Comparison of ENCODE assay signal across 30 cellular contexts in genomic region chr10:19920075-19920726, GRCh38.
A peak's percentile ranks its signal among the peaks of the same experiment; 100 is the strongest.
DNase-seq lines count a peak whose midpoint lies in the region; FAIRE-seq and TF ChIP-seq lines count a peak whose summit lies in the region.
"Had no signal": no experiment of that assay in that cellular context is flagged by ENCODE, and none has a peak within 500 bp of the region (broad histone marks: within the 10 kb centered on the region; RNA-seq: fewer than 3 reads in every experiment).

No MANE protein-coding gene starts in this region.

- no peaks in the 10 kb centered on the region for H3K9me3 ChIP-seq in mammary epithelial cell (replicated peaks; ENCODE audit: insufficient read depth, low read length)
- H3K9me3 ChIP-seq in uterus: peaks cover 0 to 2% of the 10 kb centered on the region in 2 donors
- no peaks in the 10 kb centered on the region for H3K9me3 ChIP-seq in sigmoid colon
- H3K9me3 ChIP-seq: gastroesophageal sphincter, SJCRH30 had no signal

- peak overlapping the region; percentile 85 for H3K27ac ChIP-seq in RWPE1
- H3K27ac ChIP-seq in mammary epithelial cell (ENCODE audit: insufficient read depth, low read depth, low read length): peak overlapping the region; percentile 91
- H3K27ac ChIP-seq in uterus: peak overlapping the region; percentile 43 to 84
- H3K27ac ChIP-seq in sigmoid colon: peak overlapping the region in 2 of 4 donors; percentile 73 to 82
- H3K27ac ChIP-seq: HL-60, SJCRH30 had no signal

- in situ Hi-C loops in mammary epithelial cell (cut with MboI; ENCODE audit: low sequenced_read_pairs in 2 of 2): no loop called here

- no peak overlapping the region for H3K4me3 Mint-ChIP-seq in mesothelial cell of epicardium
- H3K4me3 Mint-ChIP-seq: activated CD4-positive, alpha-beta memory T cell treated with anti-CD3 and anti-CD28 coated beads for 36 hours; activated naive CD8-positive, alpha-beta T cell treated with anti-CD3 and anti-CD28 coated beads for 36 hours; activated T-helper 17 cell treated with anti-CD3 and anti-CD28 coated beads, Interleukin-2, amount 50 U/mL, for 72 hours; immature natural killer cell; naive thymus-derived CD8-positive, alpha-beta T cell; stimulated activated naive CD8-positive, alpha-beta T cell treated with anti-CD3 and anti-CD28 coated beads, Interleukin-15, amount 100 ng/mL, for 72 hours had no signal

- intact Hi-C loops in mammary epithelial cell (cut with micrococcal nuclease): no loop called here
- intact Hi-C loops in uterus (cut with DNase I; ENCODE audit: low total_unique reads): no loop called here
- intact Hi-C loops in sigmoid colon (cut with DNase I): loop anchor here (5.0 kb wide), 1 partner anchor 103 kb away; the partner anchor contains the start of gene PLXDC2

- CTCF ChIA-PET in RWPE1 (lab: Yijun Ruan, JAX): interaction anchor here (0.6 to 0.7 kb wide), 2 partner anchors 28 to 375 kb away, joined by 7 read pairs; no protein-coding TSS in a partner anchor
- CTCF ChIA-PET in mammary epithelial cell (lab: Charles Lee; ENCODE audit: low non-redundant PET): no interaction called here

- H3K27me3 Mint-ChIP-seq in mesothelial cell of epicardium (ENCODE audit: low read depth): no peaks in the 10 kb centered on the region
- H3K27me3 Mint-ChIP-seq: activated CD4-positive, alpha-beta memory T cell treated with anti-CD3 and anti-CD28 coated beads for 36 hours; activated naive CD8-positive, alpha-beta T cell treated with anti-CD3 and anti-CD28 coated beads for 36 hours; activated T-helper 17 cell treated with anti-CD3 and anti-CD28 coated beads, Interleukin-2, amount 50 U/mL, for 72 hours; naive thymus-derived CD8-positive, alpha-beta T cell; stimulated activated naive CD8-positive, alpha-beta T cell treated with anti-CD3 and anti-CD28 coated beads, Interleukin-15, amount 100 ng/mL, for 72 hours had no signal

- H3K36me3 ChIP-seq in mammary epithelial cell (ENCODE audit: insufficient read depth, low read length): no peaks in the 10 kb centered on the region
- H3K36me3 ChIP-seq in uterus: no peaks in the 10 kb centered on the region
- no peaks in the 10 kb centered on the region for H3K36me3 ChIP-seq in sigmoid colon
- H3K36me3 ChIP-seq: gastroesophageal sphincter, left lung, SJCRH30 had no signal

- peaks cover 57% of the 10 kb centered on the region for H3K4me1 ChIP-seq in mammary epithelial cell (ENCODE audit: insufficient read depth, low read length)
- H3K4me1 ChIP-seq in uterus: peaks cover 11 to 21% of the 10 kb centered on the region in 2 donors
- H3K4me1 ChIP-seq in sigmoid colon: peaks cover 0 to 57% (median 45%) of the 10 kb centered on the region in 4 donors
- H3K4me1 ChIP-seq: SJCRH30 had no signal

- 83% methylated on average over 3 of the region's 4 CpGs for WGBS in mammary epithelial cell (ENCODE audit: low coverage, missing lambda C conversion rate)
- 74 to 83% methylated on average over 4 of the region's 4 CpGs for WGBS in sigmoid colon, 2 donors

- FAIRE-seq in D721Med (lab: Jason Lieb, UNC): no peak
- FAIRE-seq: GM12891, HepG2 had no signal

- H3K27ac Mint-ChIP-seq in mesothelial cell of epicardium: peak overlapping the region; percentile 55
- H3K27ac Mint-ChIP-seq: activated CD4-positive, alpha-beta memory T cell treated with anti-CD3 and anti-CD28 coated beads for 36 hours; activated naive CD8-positive, alpha-beta T cell treated with anti-CD3 and anti-CD28 coated beads for 36 hours; activated T-helper 17 cell treated with anti-CD3 and anti-CD28 coated beads, Interleukin-2, amount 50 U/mL, for 72 hours; stimulated activated naive CD8-positive, alpha-beta T cell treated with anti-CD3 and anti-CD28 coated beads, Interleukin-15, amount 100 ng/mL, for 72 hours had no signal

- TF ChIP-seq EP300 in sigmoid colon (IDR thresholded peaks at IDR 0.05): no peak

- no peak overlapping the region for H3K4me2 ChIP-seq in mammary epithelial cell (ENCODE audit: insufficient read depth, low read depth, low read length)

- no peaks in the 10 kb centered on the region for H4K20me1 ChIP-seq in mammary epithelial cell (ENCODE audit: insufficient read depth, low read length)

- no peak overlapping the region for H3K9ac ChIP-seq in mammary epithelial cell (ENCODE audit: insufficient read depth, low read length)

- H3K36me3 Mint-ChIP-seq in mesothelial cell of epicardium: peaks cover 8% of the 10 kb centered on the region
- H3K36me3 Mint-ChIP-seq: activated naive CD8-positive, alpha-beta T cell treated with anti-CD3 and anti-CD28 coated beads for 36 hours had no signal

- POLR2A ChIA-PET in RWPE1 (lab: Yijun Ruan, JAX; ENCODE audit: low non-redundant PET): no interaction called here

- H3K9me3 Mint-ChIP-seq in mesothelial cell of epicardium: peaks cover 5% of the 10 kb centered on the region
- H3K9me3 Mint-ChIP-seq: activated naive CD8-positive, alpha-beta T cell treated with anti-CD3 and anti-CD28 coated beads for 36 hours had no signal

- H3K27me3 ChIP-seq in mammary epithelial cell (ENCODE audit: insufficient read depth, low read length) (no peaks in the 10 kb centered on the region), uterus (no peaks in the 10 kb centered on the region), sigmoid colon (no peaks in the 10 kb centered on the region)
- H3K27me3 ChIP-seq: gastroesophageal sphincter, left lung, SJCRH30 had no signal

- BruUV-seq in mammary epithelial cell (replicated peaks; lab: Mats Ljungman, UMichigan): TSS peak; percentile 62

- H2AFZ ChIP-seq in mammary epithelial cell (ENCODE audit: low read depth, low read length): peak overlapping the region; percentile 7

- H3K4me1 Mint-ChIP-seq in mesothelial cell of epicardium: peaks cover 67% of the 10 kb centered on the region
- H3K4me1 Mint-ChIP-seq: activated naive CD8-positive, alpha-beta T cell treated with anti-CD3 and anti-CD28 coated beads for 36 hours; activated T-helper 17 cell treated with anti-CD3 and anti-CD28 coated beads, Interleukin-2, amount 50 U/mL, for 72 hours; naive thymus-derived CD8-positive, alpha-beta T cell; stimulated activated naive CD8-positive, alpha-beta T cell treated with anti-CD3 and anti-CD28 coated beads, Interleukin-15, amount 100 ng/mL, for 72 hours had no signal

- no peak for TF ChIP-seq CTCF in RWPE1 (conservative IDR thresholded peaks at IDR 0.05; ENCODE audit: low read depth)
- no peak for TF ChIP-seq CTCF in mammary epithelial cell (conservative IDR thresholded peaks at IDR 0.05 in 1 of 2, IDR thresholded peaks at IDR 0.05 in 1 of 2; ENCODE audit: extremely low read depth in 1 of 2, insufficient read depth in 1 of 2, low read depth in 1 of 2, low read length in 2 of 2)
- no peak for TF ChIP-seq CTCF in mesothelial cell of epicardium (IDR thresholded peaks at IDR 0.05; ENCODE audit: unreplicated experiment)
- no peak for TF ChIP-seq CTCF in uterus (IDR thresholded peaks at IDR 0.05)
- TF ChIP-seq CTCF in D721Med (IDR thresholded peaks at IDR 0.05; ENCODE audit: insufficient read depth, missing control alignments): no peak
- no peak for TF ChIP-seq CTCF in sigmoid colon (IDR thresholded peaks at IDR 0.05)

- DNase-seq in RWPE1 (ENCODE audit: low spot score): no peak
- peak; percentile 19 for DNase-seq in mammary epithelial cell
- DNase-seq in mesothelial cell of epicardium (ENCODE audit: low spot score in 2 of 2, unreplicated experiment in 2 of 2): no peak
- no peak for DNase-seq in uterus
- no peak for DNase-seq in D721Med (ENCODE audit: insufficient read length, low spot score)
- no peak for DNase-seq in stimulated activated CD4-positive, alpha-beta T cell treated with anti-CD3 and anti-CD28 coated beads, Interleukin-4, amount 100 ng/mL, for 1 hour
- DNase-seq in sigmoid colon: no peak
- DNase-seq: activated CD4-positive, alpha-beta memory T cell treated with anti-CD3 and anti-CD28 coated beads for 36 hours; activated CD4-positive, CD25-positive, alpha-beta regulatory T cell treated with anti-CD3 and anti-CD28 coated beads, Interleukin-2, amount 50 U/mL, for 72 hours; activated CD8-positive, alpha-beta memory T cell treated with anti-CD3 and anti-CD28 coated beads, Interleukin-2, amount 50 U/mL, for 48 hours; activated naive CD8-positive, alpha-beta T cell treated with anti-CD3 and anti-CD28 coated beads for 36 hours; C1 segment of cervical spinal cord; hippocampal formation; immature natural killer cell; left lung; midbrain; naive thymus-derived CD8-positive, alpha-beta T cell; NCI-H1092; NCI-H187; NCI-H526; SJCRH30; stimulated activated CD8-positive, alpha-beta memory T cell treated with anti-CD3 and anti-CD28 coated beads, Interleukin-4, amount 100 ng/mL, for 48 hours; stimulated activated naive CD8-positive, alpha-beta T cell treated with anti-CD3 and anti-CD28 coated beads, Interleukin-15, amount 100 ng/mL, for 72 hours; trophoblast cell had no signal

- no peak for TF ChIP-seq POLR2A in uterus (IDR thresholded peaks at IDR 0.05)
- TF ChIP-seq POLR2A in sigmoid colon (IDR thresholded peaks at IDR 0.05): no peak

- dilution Hi-C loops in mammary epithelial cell (cut with HindIII; ENCODE audit: low sequenced_read_pairs): loop anchor here (5.0 kb wide), 1 partner anchor 88 kb away; no protein-coding TSS in a partner anchor

- H3K4me3 ChIP-seq in mammary epithelial cell (replicated peaks in 1 of 3; ENCODE audit: insufficient read depth in 1 of 3, low read depth in 2 of 3, low read length in 3 of 3) (no peak overlapping the region), uterus (no peak overlapping the region), sigmoid colon (no peak overlapping the region)
- H3K4me3 ChIP-seq: gastroesophageal sphincter, left lung, SJCRH30, skin epidermis had no signal

- H3K79me2 ChIP-seq in mammary epithelial cell (ENCODE audit: insufficient read depth, low read length): peaks cover 12% of the 10 kb centered on the region
